ENCODE assay signal across 1 cellular context in the genomic region with DNA sequence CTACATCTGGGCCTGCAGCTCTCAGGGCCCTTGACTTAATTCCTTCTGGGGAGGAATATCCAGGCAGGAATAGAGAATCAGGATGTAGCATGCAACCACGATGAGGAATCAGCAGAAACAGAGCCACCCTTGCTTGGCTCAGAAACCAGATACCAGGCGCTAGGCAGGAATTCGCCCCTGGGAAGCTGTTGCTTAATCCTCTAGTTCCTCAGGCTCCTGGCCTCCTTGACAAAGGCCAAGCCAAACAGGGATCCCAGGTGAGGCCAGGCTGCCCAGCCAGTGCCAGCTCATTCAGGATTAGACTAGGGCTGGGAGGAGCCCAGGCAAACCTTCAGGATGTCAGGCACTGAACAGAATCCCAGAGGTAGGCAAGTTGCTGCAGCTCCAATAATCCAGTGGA.
TF ChIP-seq lines count a peak whose summit lies in the region.

No MANE protein-coding gene starts in this region.

TF ChIP-seq in HepG2, 621 proteins besides CTCF, POLR2A, EP300 and RAD21 (continued from another document):
- TF ChIP-seq, protein P1, sequence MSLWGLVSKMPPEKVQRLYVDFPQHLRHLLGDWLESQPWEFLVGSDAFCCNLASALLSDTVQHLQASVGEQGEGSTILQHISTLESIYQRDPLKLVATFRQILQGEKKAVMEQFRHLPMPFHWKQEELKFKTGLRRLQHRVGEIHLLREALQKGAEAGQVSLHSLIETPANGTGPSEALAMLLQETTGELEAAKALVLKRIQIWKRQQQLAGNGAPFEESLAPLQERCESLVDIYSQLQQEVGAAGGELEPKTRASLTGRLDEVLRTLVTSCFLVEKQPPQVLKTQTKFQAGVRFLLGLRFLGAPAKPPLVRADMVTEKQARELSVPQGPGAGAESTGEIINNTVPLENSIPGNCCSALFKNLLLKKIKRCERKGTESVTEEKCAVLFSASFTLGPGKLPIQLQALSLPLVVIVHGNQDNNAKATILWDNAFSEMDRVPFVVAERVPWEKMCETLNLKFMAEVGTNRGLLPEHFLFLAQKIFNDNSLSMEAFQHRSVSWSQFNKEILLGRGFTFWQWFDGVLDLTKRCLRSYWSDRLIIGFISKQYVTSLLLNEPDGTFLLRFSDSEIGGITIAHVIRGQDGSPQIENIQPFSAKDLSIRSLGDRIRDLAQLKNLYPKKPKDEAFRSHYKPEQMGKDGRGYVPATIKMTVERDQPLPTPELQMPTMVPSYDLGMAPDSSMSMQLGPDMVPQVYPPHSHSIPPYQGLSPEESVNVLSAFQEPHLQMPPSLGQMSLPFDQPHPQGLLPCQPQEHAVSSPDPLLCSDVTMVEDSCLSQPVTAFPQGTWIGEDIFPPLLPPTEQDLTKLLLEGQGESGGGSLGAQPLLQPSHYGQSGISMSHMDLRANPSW (CRISPR knock-in tag; IDR thresholded peaks at IDR 0.05; ENCODE audit: borderline replicate concordance), result no peak
- no peak for TF ChIP-seq ZNF616 (CRISPR knock-in tag; IDR thresholded peaks at IDR 0.05; ENCODE audit: low read depth)
- no peak for TF ChIP-seq SYNCRIP (IDR thresholded peaks at IDR 0.05; ENCODE audit: insufficient read depth, low read depth, low read length)
- TF ChIP-seq ARHGAP35 (CRISPR knock-in tag; IDR thresholded peaks at IDR 0.05; ENCODE audit: borderline replicate concordance), result no peak
- TF ChIP-seq, protein P2, sequence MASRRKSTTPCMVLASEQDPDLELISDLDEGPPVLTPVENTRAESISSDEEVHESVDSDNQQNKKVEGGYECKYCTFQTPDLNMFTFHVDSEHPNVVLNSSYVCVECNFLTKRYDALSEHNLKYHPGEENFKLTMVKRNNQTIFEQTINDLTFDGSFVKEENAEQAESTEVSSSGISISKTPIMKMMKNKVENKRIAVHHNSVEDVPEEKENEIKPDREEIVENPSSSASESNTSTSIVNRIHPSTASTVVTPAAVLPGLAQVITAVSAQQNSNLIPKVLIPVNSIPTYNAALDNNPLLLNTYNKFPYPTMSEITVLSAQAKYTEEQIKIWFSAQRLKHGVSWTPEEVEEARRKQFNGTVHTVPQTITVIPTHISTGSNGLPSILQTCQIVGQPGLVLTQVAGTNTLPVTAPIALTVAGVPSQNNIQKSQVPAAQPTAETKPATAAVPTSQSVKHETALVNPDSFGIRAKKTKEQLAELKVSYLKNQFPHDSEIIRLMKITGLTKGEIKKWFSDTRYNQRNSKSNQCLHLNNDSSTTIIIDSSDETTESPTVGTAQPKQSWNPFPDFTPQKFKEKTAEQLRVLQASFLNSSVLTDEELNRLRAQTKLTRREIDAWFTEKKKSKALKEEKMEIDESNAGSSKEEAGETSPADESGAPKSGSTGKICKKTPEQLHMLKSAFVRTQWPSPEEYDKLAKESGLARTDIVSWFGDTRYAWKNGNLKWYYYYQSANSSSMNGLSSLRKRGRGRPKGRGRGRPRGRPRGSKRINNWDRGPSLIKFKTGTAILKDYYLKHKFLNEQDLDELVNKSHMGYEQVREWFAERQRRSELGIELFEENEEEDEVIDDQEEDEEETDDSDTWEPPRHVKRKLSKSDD (CRISPR knock-in tag; IDR thresholded peaks at IDR 0.05; ENCODE audit: low read depth), result no peak
- TF ChIP-seq, protein P3, sequence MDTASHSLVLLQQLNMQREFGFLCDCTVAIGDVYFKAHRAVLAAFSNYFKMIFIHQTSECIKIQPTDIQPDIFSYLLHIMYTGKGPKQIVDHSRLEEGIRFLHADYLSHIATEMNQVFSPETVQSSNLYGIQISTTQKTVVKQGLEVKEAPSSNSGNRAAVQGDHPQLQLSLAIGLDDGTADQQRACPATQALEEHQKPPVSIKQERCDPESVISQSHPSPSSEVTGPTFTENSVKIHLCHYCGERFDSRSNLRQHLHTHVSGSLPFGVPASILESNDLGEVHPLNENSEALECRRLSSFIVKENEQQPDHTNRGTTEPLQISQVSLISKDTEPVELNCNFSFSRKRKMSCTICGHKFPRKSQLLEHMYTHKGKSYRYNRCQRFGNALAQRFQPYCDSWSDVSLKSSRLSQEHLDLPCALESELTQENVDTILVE (CRISPR knock-in tag; IDR thresholded peaks at IDR 0.05), result no peak
- TF ChIP-seq, protein P4, sequence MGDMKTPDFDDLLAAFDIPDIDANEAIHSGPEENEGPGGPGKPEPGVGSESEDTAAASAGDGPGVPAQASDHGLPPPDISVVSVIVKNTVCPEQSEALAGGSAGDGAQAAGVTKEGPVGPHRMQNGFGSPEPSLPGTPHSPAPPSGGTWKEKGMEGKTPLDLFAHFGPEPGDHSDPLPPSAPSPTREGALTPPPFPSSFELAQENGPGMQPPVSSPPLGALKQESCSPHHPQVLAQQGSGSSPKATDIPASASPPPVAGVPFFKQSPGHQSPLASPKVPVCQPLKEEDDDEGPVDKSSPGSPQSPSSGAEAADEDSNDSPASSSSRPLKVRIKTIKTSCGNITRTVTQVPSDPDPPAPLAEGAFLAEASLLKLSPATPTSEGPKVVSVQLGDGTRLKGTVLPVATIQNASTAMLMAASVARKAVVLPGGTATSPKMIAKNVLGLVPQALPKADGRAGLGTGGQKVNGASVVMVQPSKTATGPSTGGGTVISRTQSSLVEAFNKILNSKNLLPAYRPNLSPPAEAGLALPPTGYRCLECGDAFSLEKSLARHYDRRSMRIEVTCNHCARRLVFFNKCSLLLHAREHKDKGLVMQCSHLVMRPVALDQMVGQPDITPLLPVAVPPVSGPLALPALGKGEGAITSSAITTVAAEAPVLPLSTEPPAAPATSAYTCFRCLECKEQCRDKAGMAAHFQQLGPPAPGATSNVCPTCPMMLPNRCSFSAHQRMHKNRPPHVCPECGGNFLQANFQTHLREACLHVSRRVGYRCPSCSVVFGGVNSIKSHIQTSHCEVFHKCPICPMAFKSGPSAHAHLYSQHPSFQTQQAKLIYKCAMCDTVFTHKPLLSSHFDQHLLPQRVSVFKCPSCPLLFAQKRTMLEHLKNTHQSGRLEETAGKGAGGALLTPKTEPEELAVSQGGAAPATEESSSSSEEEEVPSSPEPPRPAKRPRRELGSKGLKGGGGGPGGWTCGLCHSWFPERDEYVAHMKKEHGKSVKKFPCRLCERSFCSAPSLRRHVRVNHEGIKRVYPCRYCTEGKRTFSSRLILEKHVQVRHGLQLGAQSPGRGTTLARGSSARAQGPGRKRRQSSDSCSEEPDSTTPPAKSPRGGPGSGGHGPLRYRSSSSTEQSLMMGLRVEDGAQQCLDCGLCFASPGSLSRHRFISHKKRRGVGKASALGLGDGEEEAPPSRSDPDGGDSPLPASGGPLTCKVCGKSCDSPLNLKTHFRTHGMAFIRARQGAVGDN (CRISPR knock-in tag; IDR thresholded peaks at IDR 0.05), result peak; percentile 65
- TF ChIP-seq TARDBP (CRISPR knock-in tag; IDR thresholded peaks at IDR 0.05), result 0 out of 2 replicates have a peak, but pooled peaks have one; percentile 37
- TF ChIP-seq EHMT2 (IDR thresholded peaks at IDR 0.05; ENCODE audit: borderline replicate concordance, low read depth, low read length), result no peak
- no peak for TF ChIP-seq JDP2 (CRISPR knock-in tag; IDR thresholded peaks at IDR 0.05; ENCODE audit: borderline replicate concordance)
- TF ChIP-seq MYC (CRISPR knock-in tag; IDR thresholded peaks at IDR 0.05; ENCODE audit: borderline replicate concordance), result 0 out of 2 replicates have a peak, but pooled peaks have one; percentile 11
- TF ChIP-seq ARNT2 (CRISPR knock-in tag; IDR thresholded peaks at IDR 0.05; ENCODE audit: low read depth), result no peak
- no peak for TF ChIP-seq SMAD1 (CRISPR knock-in tag; IDR thresholded peaks at IDR 0.05; ENCODE audit: borderline replicate concordance, low read depth)
- no peak for TF ChIP-seq SMC3 (IDR thresholded peaks at IDR 0.05; ENCODE audit: low read length)
- TF ChIP-seq SMYD3 (CRISPR knock-in tag; IDR thresholded peaks at IDR 0.05), result 0 out of 2 replicates have a peak, but pooled peaks have one; percentile 40
- TF ChIP-seq ZNF547 (CRISPR knock-in tag; IDR thresholded peaks at IDR 0.05), result no peak
- 0 out of 2 replicates have a peak, but pooled peaks have one; percentile 9 for TF ChIP-seq POGZ (CRISPR knock-in tag; IDR thresholded peaks at IDR 0.05)
- peak; percentile 59; the same call in 1 of the 2 replicates for TF ChIP-seq CEBPB (IDR thresholded peaks at IDR 0.05; ENCODE audit: borderline replicate concordance, low read depth, low read length)
- peak; percentile 31; the same call in 1 of the 2 replicates for TF ChIP-seq HDAC1 (CRISPR knock-in tag; IDR thresholded peaks at IDR 0.05)
- TF ChIP-seq, protein P5, sequence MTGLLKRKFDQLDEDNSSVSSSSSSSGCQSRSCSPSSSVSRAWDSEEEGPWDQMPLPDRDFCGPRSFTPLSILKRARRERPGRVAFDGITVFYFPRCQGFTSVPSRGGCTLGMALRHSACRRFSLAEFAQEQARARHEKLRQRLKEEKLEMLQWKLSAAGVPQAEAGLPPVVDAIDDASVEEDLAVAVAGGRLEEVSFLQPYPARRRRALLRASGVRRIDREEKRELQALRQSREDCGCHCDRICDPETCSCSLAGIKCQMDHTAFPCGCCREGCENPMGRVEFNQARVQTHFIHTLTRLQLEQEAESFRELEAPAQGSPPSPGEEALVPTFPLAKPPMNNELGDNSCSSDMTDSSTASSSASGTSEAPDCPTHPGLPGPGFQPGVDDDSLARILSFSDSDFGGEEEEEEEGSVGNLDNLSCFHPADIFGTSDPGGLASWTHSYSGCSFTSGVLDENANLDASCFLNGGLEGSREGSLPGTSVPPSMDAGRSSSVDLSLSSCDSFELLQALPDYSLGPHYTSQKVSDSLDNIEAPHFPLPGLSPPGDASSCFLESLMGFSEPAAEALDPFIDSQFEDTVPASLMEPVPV (CRISPR knock-in tag; IDR thresholded peaks at IDR 0.05), result 0 out of 2 replicates have a peak, but pooled peaks have one; percentile 43
- no peak for TF ChIP-seq ZSCAN20 (CRISPR knock-in tag; IDR thresholded peaks at IDR 0.05; ENCODE audit: borderline replicate concordance)
- TF ChIP-seq SMARCC2 (IDR thresholded peaks at IDR 0.05), result no peak
- no peak for TF ChIP-seq MBNL3 (CRISPR knock-in tag; conservative IDR thresholded peaks at IDR 0.05)
- TF ChIP-seq ZNF605 (CRISPR knock-in tag; IDR thresholded peaks at IDR 0.05), result no peak
- peak; percentile 12; the same call in 1 of the 2 replicates for TF ChIP-seq HNF4A (CRISPR knock-in tag; IDR thresholded peaks at IDR 0.05)
- TF ChIP-seq MIER3 (CRISPR knock-in tag; IDR thresholded peaks at IDR 0.05; ENCODE audit: borderline replicate concordance), result no peak
- no peak for TF ChIP-seq NR1H2 (CRISPR knock-in tag; IDR thresholded peaks at IDR 0.05; ENCODE audit: borderline replicate concordance, low read depth)
- TF ChIP-seq ZMYM4 (CRISPR knock-in tag; IDR thresholded peaks at IDR 0.05), result 0 out of 2 replicates have a peak, but pooled peaks have one; percentile 14
- no peak for TF ChIP-seq CCAR2 (optimal IDR thresholded peaks at IDR 0.05; ENCODE audit: low read depth, low read length)
- TF ChIP-seq, protein P6, sequence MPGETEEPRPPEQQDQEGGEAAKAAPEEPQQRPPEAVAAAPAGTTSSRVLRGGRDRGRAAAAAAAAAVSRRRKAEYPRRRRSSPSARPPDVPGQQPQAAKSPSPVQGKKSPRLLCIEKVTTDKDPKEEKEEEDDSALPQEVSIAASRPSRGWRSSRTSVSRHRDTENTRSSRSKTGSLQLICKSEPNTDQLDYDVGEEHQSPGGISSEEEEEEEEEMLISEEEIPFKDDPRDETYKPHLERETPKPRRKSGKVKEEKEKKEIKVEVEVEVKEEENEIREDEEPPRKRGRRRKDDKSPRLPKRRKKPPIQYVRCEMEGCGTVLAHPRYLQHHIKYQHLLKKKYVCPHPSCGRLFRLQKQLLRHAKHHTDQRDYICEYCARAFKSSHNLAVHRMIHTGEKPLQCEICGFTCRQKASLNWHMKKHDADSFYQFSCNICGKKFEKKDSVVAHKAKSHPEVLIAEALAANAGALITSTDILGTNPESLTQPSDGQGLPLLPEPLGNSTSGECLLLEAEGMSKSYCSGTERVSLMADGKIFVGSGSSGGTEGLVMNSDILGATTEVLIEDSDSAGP (CRISPR knock-in tag; IDR thresholded peaks at IDR 0.05; ENCODE audit: borderline replicate concordance), result peak; percentile 15; the same call in 1 of the 2 replicates
- no peak for TF ChIP-seq MATR3 (CRISPR knock-in tag; IDR thresholded peaks at IDR 0.05)
- TF ChIP-seq, protein P7, sequence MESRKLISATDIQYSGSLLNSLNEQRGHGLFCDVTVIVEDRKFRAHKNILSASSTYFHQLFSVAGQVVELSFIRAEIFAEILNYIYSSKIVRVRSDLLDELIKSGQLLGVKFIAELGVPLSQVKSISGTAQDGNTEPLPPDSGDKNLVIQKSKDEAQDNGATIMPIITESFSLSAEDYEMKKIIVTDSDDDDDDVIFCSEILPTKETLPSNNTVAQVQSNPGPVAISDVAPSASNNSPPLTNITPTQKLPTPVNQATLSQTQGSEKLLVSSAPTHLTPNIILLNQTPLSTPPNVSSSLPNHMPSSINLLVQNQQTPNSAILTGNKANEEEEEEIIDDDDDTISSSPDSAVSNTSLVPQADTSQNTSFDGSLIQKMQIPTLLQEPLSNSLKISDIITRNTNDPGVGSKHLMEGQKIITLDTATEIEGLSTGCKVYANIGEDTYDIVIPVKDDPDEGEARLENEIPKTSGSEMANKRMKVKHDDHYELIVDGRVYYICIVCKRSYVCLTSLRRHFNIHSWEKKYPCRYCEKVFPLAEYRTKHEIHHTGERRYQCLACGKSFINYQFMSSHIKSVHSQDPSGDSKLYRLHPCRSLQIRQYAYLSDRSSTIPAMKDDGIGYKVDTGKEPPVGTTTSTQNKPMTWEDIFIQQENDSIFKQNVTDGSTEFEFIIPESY (CRISPR knock-in tag; IDR thresholded peaks at IDR 0.05), result peak; percentile 95
- TF ChIP-seq, protein P8, sequence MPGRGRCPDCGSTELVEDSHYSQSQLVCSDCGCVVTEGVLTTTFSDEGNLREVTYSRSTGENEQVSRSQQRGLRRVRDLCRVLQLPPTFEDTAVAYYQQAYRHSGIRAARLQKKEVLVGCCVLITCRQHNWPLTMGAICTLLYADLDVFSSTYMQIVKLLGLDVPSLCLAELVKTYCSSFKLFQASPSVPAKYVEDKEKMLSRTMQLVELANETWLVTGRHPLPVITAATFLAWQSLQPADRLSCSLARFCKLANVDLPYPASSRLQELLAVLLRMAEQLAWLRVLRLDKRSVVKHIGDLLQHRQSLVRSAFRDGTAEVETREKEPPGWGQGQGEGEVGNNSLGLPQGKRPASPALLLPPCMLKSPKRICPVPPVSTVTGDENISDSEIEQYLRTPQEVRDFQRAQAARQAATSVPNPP (CRISPR knock-in tag; IDR thresholded peaks at IDR 0.05), result 0 out of 2 replicates have a peak, but pooled peaks have one; percentile 28
- TF ChIP-seq, protein P9, sequence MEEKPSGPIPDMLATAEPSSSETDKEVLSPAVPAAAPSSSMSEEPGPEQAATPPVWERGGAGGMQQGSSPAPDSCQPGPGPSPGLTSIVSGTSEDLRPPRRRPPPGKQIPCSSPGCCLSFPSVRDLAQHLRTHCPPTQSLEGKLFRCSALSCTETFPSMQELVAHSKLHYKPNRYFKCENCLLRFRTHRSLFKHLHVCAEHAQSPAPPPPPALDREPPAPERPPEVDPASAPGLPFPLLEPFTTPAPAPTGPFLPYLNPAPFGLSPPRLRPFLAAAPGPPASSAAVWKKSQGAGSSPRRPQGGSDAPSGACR (CRISPR knock-in tag; IDR thresholded peaks at IDR 0.05), result no peak
